Comparison of ENCODE assay signal across 17 cellular contexts in the genomic region with DNA sequence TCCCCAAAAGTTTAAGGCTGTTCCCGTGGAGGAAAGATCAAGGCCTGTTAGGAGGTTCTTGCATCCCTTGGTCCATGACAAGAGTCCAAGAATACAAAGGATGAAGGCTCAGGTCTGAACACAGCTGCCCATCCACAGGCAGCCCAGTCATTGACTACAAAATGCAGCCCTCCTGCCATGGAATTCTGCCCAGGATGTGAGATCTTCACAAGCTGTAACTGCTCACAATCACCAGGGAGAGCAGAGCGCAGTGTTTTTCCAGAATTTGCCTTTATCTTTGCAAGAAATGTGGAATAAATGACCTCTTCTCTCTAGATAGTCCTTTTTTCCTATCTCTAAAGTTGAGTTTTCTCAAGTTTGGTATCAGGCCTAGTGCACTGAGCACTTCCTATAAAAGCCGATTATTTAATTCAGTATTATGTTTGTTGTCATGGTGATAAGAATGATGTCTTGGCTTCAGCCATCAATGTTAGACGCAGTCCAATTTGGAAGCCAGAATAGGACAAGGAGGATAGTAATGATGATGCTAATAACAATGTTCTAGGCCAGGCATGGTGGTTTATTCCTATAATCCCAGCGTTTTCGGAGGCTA.
A peak's percentile ranks its signal among the peaks of the same experiment; 100 is the strongest.
DNase-seq lines count a peak whose midpoint lies in the region; ATAC-seq and TF ChIP-seq lines count a peak whose summit lies in the region.
"Had no signal": no experiment of that assay in that cellular context is flagged by ENCODE, and none has a peak within 500 bp of the region (broad histone marks: within the 10 kb centered on the region; RNA-seq: fewer than 3 reads in every experiment).

No MANE protein-coding gene starts in this region.

- intact Hi-C loops in left cardiac atrium (cut with DNase I) (loop anchor here in 1 of 2 donors (5.0 kb wide), 1 partner anchor 100 kb away; no protein-coding TSS in a partner anchor), upper lobe of right lung (cut with DNase I) (no loop called here), mammary epithelial cell (cut with micrococcal nuclease) (no loop called here)

- H3K27me3 ChIP-seq in esophagus (ENCODE audit: control insufficient read depth in 1 of 2, insufficient read depth in 2 of 2, low read length in 2 of 2) (no peaks in the 10 kb centered on the region), muscle layer of colon (ENCODE audit: control insufficient read depth in 1 of 2, insufficient read depth in 2 of 2, low read length in 2 of 2) (no peaks in the 10 kb centered on the region), upper lobe of right lung (no peaks in the 10 kb centered on the region), mammary epithelial cell (ENCODE audit: insufficient read depth, low read length) (no peaks in the 10 kb centered on the region)
- H3K27me3 ChIP-seq: BE2C had no signal

- DNase-seq in left cardiac atrium, result peak; percentile 70
- no peak for DNase-seq in upper lobe of right lung
- DNase-seq in mammary epithelial cell, result no peak
- DNase-seq in stimulated activated naive CD4-positive, alpha-beta T cell (lab: John Stamatoyannopoulos, UW), result no peak
- no peak for DNase-seq in T1000 (lab: John Stamatoyannopoulos, UW)
- DNase-seq in RPMI8226, result no peak
- DNase-seq: BE2C; CD4-positive, alpha-beta memory T cell; DMS79 treated with DMSO at 0.1 percent for 48 hours; HFFc6; NCI-H1092; NCI-H1694; NCI-H69; NK-92 treated with Interleukin-12 subunit alpha and Interleukin-12 subunit beta, amount 100 ng/mL, for 24 hours; OCI-M1 had no signal

- ATAC-seq in left cardiac atrium (peak; percentile 76 to 85), upper lobe of right lung (no peak)

- BruUV-seq in mammary epithelial cell (replicated peaks; lab: Mats Ljungman, UMichigan), result no TSS peak

- CTCF ChIA-PET in mammary epithelial cell (lab: Charles Lee; ENCODE audit: low non-redundant PET), result no interaction called here

- no peak overlapping the region for H2AFZ ChIP-seq in mammary epithelial cell (ENCODE audit: low read depth, low read length)

- H3K4me3 ChIP-seq in esophagus (ENCODE audit: low read depth in 1 of 2, low read length in 2 of 2) (no peak overlapping the region), muscle layer of colon (ENCODE audit: low read depth in 1 of 2, low read length in 2 of 2) (no peak overlapping the region), upper lobe of right lung (no peak overlapping the region), mammary epithelial cell (replicated peaks in 1 of 3; ENCODE audit: insufficient read depth in 1 of 3, low read depth in 2 of 3, low read length in 3 of 3) (no peak overlapping the region)

- H3K36me3 ChIP-seq in esophagus (ENCODE audit: control insufficient read depth in 2 of 2, insufficient read depth in 2 of 2, low read length in 1 of 2), result no peaks in the 10 kb centered on the region
- H3K36me3 ChIP-seq in muscle layer of colon (ENCODE audit: insufficient read depth, low read length), result no peaks in the 10 kb centered on the region
- H3K36me3 ChIP-seq in upper lobe of right lung, result no peaks in the 10 kb centered on the region
- no peaks in the 10 kb centered on the region for H3K36me3 ChIP-seq in mammary epithelial cell (ENCODE audit: insufficient read depth, low read length)
- H3K36me3 ChIP-seq: BE2C had no signal

- H3K9me3 ChIP-seq in esophagus (ENCODE audit: control insufficient read depth in 2 of 2, insufficient read depth in 1 of 2, low read depth in 1 of 2, low read length in 1 of 2), result no peaks in the 10 kb centered on the region
- no peaks in the 10 kb centered on the region for H3K9me3 ChIP-seq in muscle layer of colon (ENCODE audit: low read length)
- no peaks in the 10 kb centered on the region for H3K9me3 ChIP-seq in upper lobe of right lung
- no peaks in the 10 kb centered on the region for H3K9me3 ChIP-seq in mammary epithelial cell (replicated peaks; ENCODE audit: insufficient read depth, low read length)
- H3K9me3 ChIP-seq: BE2C had no signal

- TF ChIP-seq CTCF in upper lobe of right lung (IDR thresholded peaks at IDR 0.05) (no peak), mammary epithelial cell (conservative IDR thresholded peaks at IDR 0.05 in 1 of 2, IDR thresholded peaks at IDR 0.05 in 1 of 2; ENCODE audit: extremely low read depth in 1 of 2, insufficient read depth in 1 of 2, low read depth in 1 of 2, low read length in 2 of 2) (no peak)

- dilution Hi-C loops in mammary epithelial cell (cut with HindIII; ENCODE audit: low sequenced_read_pairs), result loop anchor here (10.0 kb wide), 1 partner anchor 218 kb away; no protein-coding TSS in a partner anchor

- WGBS in esophagus, 2 donors, result 59 to 75% methylated on average over 6 of the region's 6 CpGs
- WGBS in mammary epithelial cell (ENCODE audit: low coverage, missing lambda C conversion rate), result 56% methylated on average over 6 of the region's 6 CpGs

- H3K4me1 ChIP-seq in esophagus (ENCODE audit: control insufficient read depth in 2 of 2, insufficient read depth in 2 of 2, low read length in 1 of 2), result no peaks in the 10 kb centered on the region
- peaks cover 13% of the 10 kb centered on the region for H3K4me1 ChIP-seq in muscle layer of colon (ENCODE audit: insufficient read depth, low read length)
- H3K4me1 ChIP-seq in upper lobe of right lung, result peaks cover 6% of the 10 kb centered on the region
- peaks cover 23% of the 10 kb centered on the region for H3K4me1 ChIP-seq in mammary epithelial cell (ENCODE audit: insufficient read depth, low read length)
- H3K4me1 ChIP-seq: BE2C had no signal

- H3K27ac ChIP-seq in esophagus (ENCODE audit: low read depth in 2 of 2, low read length in 1 of 2) (peak overlapping the region; percentile 11 to 24), muscle layer of colon (ENCODE audit: low read depth, low read length) (peak overlapping the region; percentile 47), upper lobe of right lung (peak overlapping the region; percentile 45), mammary epithelial cell (ENCODE audit: insufficient read depth, low read depth, low read length) (no peak overlapping the region)

- in situ Hi-C loops in mammary epithelial cell (cut with MboI; ENCODE audit: low sequenced_read_pairs in 2 of 2), result loop anchor here in 1 of 2 donors (25.0 kb wide), 1 partner anchor 245 kb away; the partner anchor contains the start of gene IRF2BP2

- H3K9ac ChIP-seq in muscle layer of colon (ENCODE audit: low read length) (no peak overlapping the region), mammary epithelial cell (ENCODE audit: insufficient read depth, low read length) (no peak overlapping the region)

- no peaks in the 10 kb centered on the region for H3K79me2 ChIP-seq in mammary epithelial cell (ENCODE audit: insufficient read depth, low read length)

- no peak overlapping the region for H3K4me2 ChIP-seq in mammary epithelial cell (ENCODE audit: insufficient read depth, low read depth, low read length)

- H4K20me1 ChIP-seq in mammary epithelial cell (ENCODE audit: insufficient read depth, low read length), result no peaks in the 10 kb centered on the region
